Comparison of ENCODE assay signal across 21 cellular contexts in the genomic region with DNA sequence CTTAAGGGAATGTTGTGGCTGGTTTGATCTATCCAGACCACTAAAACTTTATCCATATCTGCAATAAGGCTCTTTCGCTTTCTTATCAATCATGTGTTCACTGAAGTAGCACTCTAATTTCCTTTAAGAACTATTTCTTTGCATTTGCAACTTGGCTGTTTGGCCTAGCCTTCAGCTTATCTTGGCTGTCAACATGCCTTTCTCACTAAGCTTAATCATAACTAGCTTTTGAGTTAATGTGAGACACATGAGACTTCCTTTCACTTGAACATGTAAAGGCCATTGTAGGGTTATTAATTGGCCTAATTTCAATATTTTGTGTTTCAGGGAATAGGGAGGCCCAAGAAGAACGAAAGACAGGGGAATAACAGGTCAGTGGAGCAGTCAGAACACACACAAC.
"Had no signal": no experiment of that assay in that cellular context is flagged by ENCODE, and none has a peak within 500 bp of the region (broad histone marks: within the 10 kb centered on the region; RNA-seq: fewer than 3 reads in every experiment).

No MANE protein-coding gene starts in this region.

- DNase-seq: activated CD4-positive, alpha-beta T cell treated with anti-CD3 and anti-CD28 coated beads for 4 hours; activated CD8-positive, alpha-beta memory T cell treated with anti-CD3 and anti-CD28 coated beads, Interleukin-2, amount 50 U/mL, for 4 hours; activated CD8-positive, alpha-beta T cell treated with anti-CD3 and anti-CD28 coated beads for 36 hours; activated gamma-delta T cell treated with Interleukin-2 at 50 U/mL for 16 hours; activated naive CD4-positive, alpha-beta T cell treated with anti-CD3 and anti-CD28 coated beads, Interleukin-2, amount 10 ng/mL, durations not matched to agents 7 days and 5 days; activated T-cell treated with anti-CD3 and anti-CD28 coated beads, Interleukin-2, amount 50 U/mL, for 72 hours; aorta; Kasumi-1; KBM-7; NCI-H1105 treated with DMSO at 0.1 percent for 48 hours; NCI-H1436 treated with DMSO at 0.1 percent for 48 hours; NCI-H187; NCI-H2081; NCI-H446; NCI-H524; PC-3; SHP77 treated with DMSO at 0.1 percent for 48 hours; T-helper 17 cell; T-helper 9 cell had no signal

- FAIRE-seq: RCC 7860 had no signal

- ATAC-seq: activated CD4-positive, CD25-positive, alpha-beta regulatory T cell treated with anti-CD3 and anti-CD28 coated beads, Interleukin-2, amount 50 U/mL, for 24 hours; activated CD8-positive, alpha-beta T cell treated with anti-CD3 and anti-CD28 coated beads for 36 hours; activated T-cell treated with anti-CD3 and anti-CD28 coated beads, Interleukin-2, amount 50 U/mL, for 72 hours; PC-3; T-helper 17 cell had no signal
